ENCODE assay signal across 14 cellular contexts in genomic region chr7:121244120-121244865, GRCh38.
A peak's percentile ranks its signal among the peaks of the same experiment; 100 is the strongest.
DNase-seq lines count a peak whose midpoint lies in the region; ATAC-seq, FAIRE-seq and TF ChIP-seq lines count a peak whose summit lies in the region.
"Had no signal": no experiment of that assay in that cellular context is flagged by ENCODE, and none has a peak within 500 bp of the region (broad histone marks: within the 10 kb centered on the region; RNA-seq: fewer than 3 reads in every experiment).

No MANE protein-coding gene starts in this region.

- H4K20me1 ChIP-seq in Loucy (ENCODE audit: insufficient read depth, low read length, poor library complexity, severe bottlenecking): no peaks in the 10 kb centered on the region

- intact Hi-C loops in pancreas (cut with DNase I): no loop called here

- TF ChIP-seq CTCF in Loucy (conservative IDR thresholded peaks at IDR 0.05; ENCODE audit: low read length): no peak
- no peak for TF ChIP-seq CTCF in pancreas (IDR thresholded peaks at IDR 0.05)

- peak overlapping the region in 2 of 4 donors; percentile 39 to 59 for H3K27ac ChIP-seq in pancreas
- H3K27ac ChIP-seq: C4-2B, upper lobe of right lung had no signal

- no peak overlapping the region for H3K9ac ChIP-seq in Loucy (ENCODE audit: low read depth, low read length, poor library complexity, severe bottlenecking)

- H3K27me3 ChIP-seq in Loucy (ENCODE audit: insufficient read depth, low read length, poor library complexity, severe bottlenecking): no peaks in the 10 kb centered on the region
- no peaks in the 10 kb centered on the region for H3K27me3 ChIP-seq in pancreas
- H3K27me3 ChIP-seq: upper lobe of right lung had no signal

- WGBS in pancreas, 2 donors: 48% methylated on average over 7 of the region's 7 CpGs

- ATAC-seq in SK-N-SH treated with all-trans-retinoic acid at 6 μM for 48 hours (no peak; the same call in 2 of the 3 replicates), pancreas (peak; percentile 95 to 99 (median 96)), GM18867 (IDR thresholded peaks at IDR 0.05; ENCODE audit: unreplicated experiment) (no peak), HG03280 (IDR thresholded peaks at IDR 0.05; ENCODE audit: unreplicated experiment) (no peak)
- ATAC-seq: upper lobe of right lung had no signal

- H3K79me2 ChIP-seq in Loucy (ENCODE audit: insufficient read depth, low read length): no peaks in the 10 kb centered on the region

- H3K4me1 ChIP-seq in Loucy (ENCODE audit: insufficient read depth, low read length, poor library complexity, severe bottlenecking): peaks cover 5% of the 10 kb centered on the region
- H3K4me1 ChIP-seq in pancreas: peaks cover 0 to 3% (median 0%) of the 10 kb centered on the region in 3 donors
- H3K4me1 ChIP-seq: upper lobe of right lung had no signal

- H3F3A ChIP-seq in Loucy (ENCODE audit: low read depth): no peaks in the 10 kb centered on the region

- 0 out of 2 replicates have a peak overlapping the region, but pooled peaks have one; percentile 30 for H2AFZ ChIP-seq in Loucy (ENCODE audit: low read length)

- no peaks in the 10 kb centered on the region for H3K9me2 ChIP-seq in Loucy (replicated peaks; ENCODE audit: low read depth, low read length)

- H3K36me3 ChIP-seq in Loucy (ENCODE audit: insufficient read depth, low read length): no peaks in the 10 kb centered on the region
- H3K36me3 ChIP-seq in pancreas: no peaks in the 10 kb centered on the region

- H3K9me3 ChIP-seq in Loucy (ENCODE audit: insufficient read depth, low read depth, low read length) (no peaks in the 10 kb centered on the region), pancreas (no peaks in the 10 kb centered on the region)
- H3K9me3 ChIP-seq: upper lobe of right lung had no signal

- H3K4me2 ChIP-seq in Loucy (ENCODE audit: low read depth, low read length, poor library complexity, severe bottlenecking): no peak overlapping the region

- DNase-seq in DMS 273 (lab: John Stamatoyannopoulos, UW; ENCODE audit: unreplicated experiment): peak; percentile 99
- DNase-seq in pancreas: peak; percentile 46 to 77 (median 68)
- no peak for DNase-seq in glomerular visceral epithelial cell (ENCODE audit: extremely low spot score)
- DNase-seq: endodermal cell, foreskin melanocyte, GF-D8, NCI-H1105 treated with DMSO at 0.1 percent for 48 hours, upper lobe of right lung had no signal

- no peak for FAIRE-seq in pancreas (lab: Jason Lieb, UNC)
- FAIRE-seq: GM19239 had no signal

- no peak overlapping the region for H3K4me3 ChIP-seq in Loucy (ENCODE audit: low read length, poor library complexity, severe bottlenecking)
- no peak overlapping the region for H3K4me3 ChIP-seq in pancreas
- H3K4me3 ChIP-seq: upper lobe of right lung had no signal

TF ChIP-seq in SK-N-SH treated with all-trans-retinoic acid at 6 μM for 48 hours, 23 proteins besides CTCF, POLR2A, EP300 and RAD21:
- TF ChIP-seq CSDC2 (CRISPR knock-in tag; IDR thresholded peaks at IDR 0.05): no peak
- 0 out of 2 replicates have a peak, but pooled peaks have one; percentile 15 for TF ChIP-seq ZNF70 (CRISPR knock-in tag; IDR thresholded peaks at IDR 0.05)
- TF ChIP-seq CREB5 (CRISPR knock-in tag; IDR thresholded peaks at IDR 0.05; ENCODE audit: low read depth): no peak
- TF ChIP-seq ESRRG (CRISPR knock-in tag; IDR thresholded peaks at IDR 0.05): no peak
- TF ChIP-seq OSR1 (CRISPR knock-in tag; IDR thresholded peaks at IDR 0.05): no peak
- no peak for TF ChIP-seq ZNF8 (CRISPR knock-in tag; IDR thresholded peaks at IDR 0.05)
- no peak for TF ChIP-seq TCF4 (CRISPR knock-in tag; IDR thresholded peaks at IDR 0.05; ENCODE audit: borderline replicate concordance)
- no peak for TF ChIP-seq ZFP3 (CRISPR knock-in tag; IDR thresholded peaks at IDR 0.05)

Comparison
In these comparisons a context has a peak if more than half of its experiments do, and no peak if none do; other contexts are left out.
1. ATAC-seq: peak in pancreas (4 of 4); none in SK-N-SH treated with all-trans-retinoic acid at 6 μM for 48 hours (single experiment), GM18867 (single experiment) and HG03280 (single experiment).